In the genomic region with DNA sequence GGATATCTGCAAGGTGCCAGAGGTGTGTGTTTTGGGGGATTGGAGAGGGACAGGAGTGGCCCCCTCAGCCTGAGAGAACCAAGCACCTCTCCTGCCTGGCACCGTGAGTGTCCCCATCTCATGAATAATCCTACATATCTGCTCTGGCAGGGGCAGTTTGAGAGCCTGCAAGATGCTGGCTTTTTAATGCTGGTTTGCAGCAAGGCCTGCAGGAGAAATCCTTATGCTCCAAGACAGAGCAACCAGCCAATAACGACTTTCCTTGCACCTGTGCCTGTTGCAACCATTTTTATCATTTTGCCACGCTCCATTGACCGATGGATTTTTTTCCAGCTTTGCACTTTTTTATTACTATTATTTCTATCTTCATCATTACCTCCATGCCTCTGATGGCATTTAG, we compare ENCODE assay signal across 22 cellular contexts.
"Had no signal": no experiment of that assay in that cellular context is flagged by ENCODE, and none has a peak within 500 bp of the region (broad histone marks: within the 10 kb centered on the region; RNA-seq: fewer than 3 reads in every experiment).

No MANE protein-coding gene starts in this region.

- H3K9me3 ChIP-seq: colonic mucosa, esophagus squamous epithelium, gastrocnemius medialis, gastroesophageal sphincter, heart left ventricle had no signal

- H3K27me3 ChIP-seq: colonic mucosa, esophagus squamous epithelium, foreskin keratinocyte, gastrocnemius medialis, gastroesophageal sphincter, heart left ventricle had no signal

- H3K4me1 ChIP-seq: colonic mucosa, esophagus squamous epithelium, foreskin keratinocyte, gastrocnemius medialis, gastroesophageal sphincter, heart left ventricle had no signal

- H3K36me3 ChIP-seq: colonic mucosa, esophagus squamous epithelium, gastrocnemius medialis, gastroesophageal sphincter, heart left ventricle, heart right ventricle had no signal

- H3K27ac ChIP-seq: colonic mucosa, coronary artery, dorsolateral prefrontal cortex, epithelial cell of prostate, esophagus squamous epithelium, foreskin keratinocyte, gastrocnemius medialis, gastroesophageal sphincter, heart left ventricle, heart right ventricle had no signal

- H3K4me3 ChIP-seq: colonic mucosa, coronary artery, dorsolateral prefrontal cortex, esophagus squamous epithelium, gastrocnemius medialis, gastroesophageal sphincter, heart left ventricle, heart right ventricle had no signal

- DNase-seq: colonic mucosa; cortex of kidney; dermis blood vessel endothelial cell; dorsolateral prefrontal cortex; effector CD4-positive, alpha-beta T cell; effector CD8-positive, alpha-beta T cell; effector memory CD4-positive, alpha-beta T cell; effector memory CD8-positive, alpha-beta T cell; endodermal cell; erythroblast; esophagus squamous epithelium; foreskin fibroblast; foreskin keratinocyte; foreskin melanocyte; gastrocnemius medialis; glutamatergic neuron; head of caudate nucleus; heart left ventricle; heart right ventricle had no signal
